ENCODE assay signal across 23 cellular contexts in genomic region chr4:184248216-184248615, GRCh38. TPM values are rescaled to one million over a fixed set of nuclear protein-coding genes. Genes with fewer than 3 reads are reported as not detected.
"Had no signal": no experiment of that assay in that cellular context is flagged by ENCODE, and none has a peak within 500 bp of the region (broad histone marks: within the 10 kb centered on the region; RNA-seq: fewer than 3 reads in every experiment).

No MANE protein-coding gene starts in this region.

- H3K36me3 ChIP-seq: gastroesophageal sphincter, pancreas, tibial artery had no signal

- H3K27ac ChIP-seq: gastroesophageal sphincter, pancreas, psoas muscle, tibial artery had no signal

- ATAC-seq: activated CD8-positive, alpha-beta T cell treated with anti-CD3 and anti-CD28 coated beads, Interleukin-2, amount 10 ng/mL, durations not matched to agents 7 days and 5 days; activated naive CD8-positive, alpha-beta T cell treated with anti-CD3 and anti-CD28 coated beads, Interleukin-2, amount 50 U/mL, for 24 hours; gastroesophageal sphincter; left cardiac atrium; pancreas; psoas muscle; right cardiac atrium had no signal

- H3K4me1 ChIP-seq: gastroesophageal sphincter, pancreas, psoas muscle, tibial artery had no signal

- H3K9me3 ChIP-seq: gastroesophageal sphincter, pancreas, psoas muscle, tibial artery had no signal

- DNase-seq: activated CD4-positive, alpha-beta T cell treated with anti-CD3 and anti-CD28 coated beads for 1 hour; activated CD4-positive, alpha-beta T cell treated with anti-CD3 and anti-CD28 coated beads, Interleukin-2, amount 50 U/mL, for 1 hour; activated gamma-delta T cell; activated naive CD4-positive, alpha-beta T cell treated with anti-CD3 and anti-CD28 coated beads, Interleukin-2, amount 50 U/mL, for 16 hours; activated naive CD8-positive, alpha-beta T cell treated with anti-CD3 and anti-CD28 coated beads, Interleukin-2, amount 50 U/mL, for 24 hours; aorta; caudate nucleus; dermis blood vessel endothelial cell; effector CD8-positive, alpha-beta T cell; head of caudate nucleus; hypothalamus; left cardiac atrium; pancreas; psoas muscle; right cardiac atrium; stimulated activated CD4-positive, alpha-beta T cell treated with anti-CD3 and anti-CD28 coated beads, Interleukin-12 subunit alpha, Interleukin-12 subunit beta, amount 100 ng/mL, for 4 hours; stimulated activated CD4-positive, alpha-beta T cell treated with anti-CD3 and anti-CD28 coated beads, Interleukin-4, amount 100 ng/mL, for 4 hours; substantia nigra; tibial artery had no signal

- H3K27me3 ChIP-seq: pancreas had no signal

- H3K4me3 ChIP-seq: gastroesophageal sphincter, pancreas, psoas muscle, tibial artery had no signal

RNA-seq across cellular contexts. Expression of gene ENPP6, which starts 30.5 kb away (rescaled TPM):
- total RNA-seq: dermis blood vessel endothelial cell, mononuclear cell, myocyte had no signal
